Comparison of ENCODE assay signal across 1 cellular context in the genomic region with DNA sequence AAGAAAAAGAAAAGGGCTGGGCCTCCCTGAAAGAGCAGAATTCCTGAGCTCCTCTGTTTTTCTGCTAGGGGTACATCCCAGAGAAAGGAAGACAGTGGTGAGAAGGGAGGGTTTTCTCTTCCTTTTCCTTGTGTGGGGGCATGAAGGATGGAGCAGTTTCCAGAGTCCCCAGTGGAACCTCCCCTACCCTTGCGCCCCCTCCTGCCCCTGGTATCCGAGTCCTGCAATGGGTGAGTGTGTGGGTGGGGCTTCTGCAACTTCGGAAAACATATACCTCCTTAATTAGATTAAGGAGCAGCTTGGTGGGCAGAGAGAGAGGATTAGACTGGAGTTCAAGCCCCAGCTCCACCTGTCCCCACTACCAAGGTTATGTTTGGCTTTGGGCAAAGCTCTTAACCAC.
TF ChIP-seq lines count a peak whose summit lies in the region.

No MANE protein-coding gene starts in this region.

TF ChIP-seq in HCT116, 20 proteins besides CTCF, POLR2A, EP300 and RAD21 (continued from another document):
- TF ChIP-seq, protein P1, sequence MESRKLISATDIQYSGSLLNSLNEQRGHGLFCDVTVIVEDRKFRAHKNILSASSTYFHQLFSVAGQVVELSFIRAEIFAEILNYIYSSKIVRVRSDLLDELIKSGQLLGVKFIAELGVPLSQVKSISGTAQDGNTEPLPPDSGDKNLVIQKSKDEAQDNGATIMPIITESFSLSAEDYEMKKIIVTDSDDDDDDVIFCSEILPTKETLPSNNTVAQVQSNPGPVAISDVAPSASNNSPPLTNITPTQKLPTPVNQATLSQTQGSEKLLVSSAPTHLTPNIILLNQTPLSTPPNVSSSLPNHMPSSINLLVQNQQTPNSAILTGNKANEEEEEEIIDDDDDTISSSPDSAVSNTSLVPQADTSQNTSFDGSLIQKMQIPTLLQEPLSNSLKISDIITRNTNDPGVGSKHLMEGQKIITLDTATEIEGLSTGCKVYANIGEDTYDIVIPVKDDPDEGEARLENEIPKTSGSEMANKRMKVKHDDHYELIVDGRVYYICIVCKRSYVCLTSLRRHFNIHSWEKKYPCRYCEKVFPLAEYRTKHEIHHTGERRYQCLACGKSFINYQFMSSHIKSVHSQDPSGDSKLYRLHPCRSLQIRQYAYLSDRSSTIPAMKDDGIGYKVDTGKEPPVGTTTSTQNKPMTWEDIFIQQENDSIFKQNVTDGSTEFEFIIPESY (IDR thresholded peaks at IDR 0.05; ENCODE audit: extremely low read depth, insufficient replicate concordance, low read length) = no peak
- no peak for TF ChIP-seq CBX3 (IDR thresholded peaks at IDR 0.05; ENCODE audit: low read depth)
- TF ChIP-seq EZH2phosphoT487 (IDR thresholded peaks at IDR 0.05; ENCODE audit: borderline replicate concordance) = no peak
- TF ChIP-seq REST (IDR thresholded peaks at IDR 0.05; ENCODE audit: low read depth) = no peak
- TF ChIP-seq, protein P2, sequence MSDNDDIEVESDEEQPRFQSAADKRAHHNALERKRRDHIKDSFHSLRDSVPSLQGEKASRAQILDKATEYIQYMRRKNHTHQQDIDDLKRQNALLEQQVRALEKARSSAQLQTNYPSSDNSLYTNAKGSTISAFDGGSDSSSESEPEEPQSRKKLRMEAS (IDR thresholded peaks at IDR 0.05) = no peak
- no peak for TF ChIP-seq SIN3A (IDR thresholded peaks at IDR 0.05; ENCODE audit: low read depth)
- no peak for TF ChIP-seq EGR1 (IDR thresholded peaks at IDR 0.05; ENCODE audit: low read depth)
